22 cellular contexts compared by ENCODE assay signal in the genomic region with DNA sequence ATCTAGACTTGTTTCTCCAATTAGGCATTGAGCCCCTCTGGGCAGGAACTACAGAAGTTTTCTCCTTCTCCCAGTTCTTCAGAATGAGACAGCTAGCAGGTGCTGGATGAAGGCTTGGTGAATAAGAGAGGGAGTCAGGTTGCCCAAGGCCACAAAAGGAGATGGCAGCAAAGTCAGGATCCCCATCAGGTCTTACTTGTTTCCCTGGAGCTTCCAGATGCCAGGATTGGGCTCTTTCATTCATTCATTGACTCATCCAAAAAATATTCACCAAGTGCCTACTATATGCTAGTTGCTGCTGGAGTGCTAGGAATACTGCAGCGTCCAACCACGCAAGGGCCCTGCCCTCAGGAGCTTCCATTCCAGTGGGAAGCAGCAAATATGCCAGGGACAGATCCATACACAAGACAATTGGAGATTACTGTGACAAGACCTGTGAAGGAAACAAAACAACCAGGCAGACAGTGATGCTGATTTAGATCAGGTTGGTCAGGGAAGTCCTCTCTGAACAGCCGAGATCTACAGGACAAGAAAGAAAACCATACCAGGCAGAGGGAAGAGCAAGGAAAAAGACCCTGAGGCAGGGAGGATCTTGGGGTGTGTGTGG. TPM values are rescaled to one million over a fixed set of nuclear protein-coding genes. Genes with fewer than 3 reads are reported as not detected.
DNase-seq lines count a peak whose midpoint lies in the region; ATAC-seq and TF ChIP-seq lines count a peak whose summit lies in the region.
"Had no signal": no experiment of that assay in that cellular context is flagged by ENCODE, and none has a peak within 500 bp of the region (broad histone marks: within the 10 kb centered on the region; RNA-seq: fewer than 3 reads in every experiment).

No MANE protein-coding gene starts in this region.

- H3K9me3 ChIP-seq in H9 (ENCODE audit: control insufficient read depth, low read depth, low read length) (no peaks in the 10 kb centered on the region), WERI-Rb-1 (ENCODE audit: severe bottlenecking) (no peaks in the 10 kb centered on the region), osteoblast (ENCODE audit: low read depth, low read length) (no peaks in the 10 kb centered on the region)
- H3K9me3 ChIP-seq: BLaER1, Caco-2, SK-N-SH had no signal

- POLR2A ChIA-PET in activated CD8-positive, alpha-beta T cell treated with anti-CD3 and anti-CD28 coated beads, Interleukin-2, amount 10 ng/mL, durations not matched to agents 7 days and 5 days (lab: Charles Lee), result no interaction called here

- H2AFZ ChIP-seq in H9 (ENCODE audit: low read length), result no peak overlapping the region
- H2AFZ ChIP-seq in osteoblast (ENCODE audit: low read length), result no peak overlapping the region

- no peaks in the 10 kb centered on the region for H3K36me3 ChIP-seq in WERI-Rb-1
- no peaks in the 10 kb centered on the region for H3K36me3 ChIP-seq in osteoblast (ENCODE audit: insufficient read depth, low read length)
- H3K36me3 ChIP-seq: BLaER1 had no signal

- no peak overlapping the region for H3K56ac ChIP-seq in H9 (ENCODE audit: insufficient read length, low read depth, low read length)

- H3K4ac ChIP-seq in H9 (ENCODE audit: low read depth, low read length), result no peak overlapping the region

- ATAC-seq in esophagus mucosa, result peak; percentile 74
- no peak for ATAC-seq in GM21390 (IDR thresholded peaks at IDR 0.05; ENCODE audit: unreplicated experiment)
- no peak for ATAC-seq in activated CD8-positive, alpha-beta T cell treated with anti-CD3 and anti-CD28 coated beads, Interleukin-2, amount 10 ng/mL, durations not matched to agents 7 days and 5 days
- ATAC-seq: Panc1 had no signal

- no peaks in the 10 kb centered on the region for H3K4me1 ChIP-seq in H9 (ENCODE audit: insufficient read depth, low read length)
- H3K4me1 ChIP-seq in osteoblast (ENCODE audit: insufficient read depth, low read length), result no peaks in the 10 kb centered on the region
- H3K4me1 ChIP-seq: Caco-2 had no signal

- H3K14ac ChIP-seq in H9 (ENCODE audit: insufficient read depth, low read length), result no peak overlapping the region

- TF ChIP-seq CTCF in H9 (conservative IDR thresholded peaks at IDR 0.05) (no peak), WERI-Rb-1 (IDR thresholded peaks at IDR 0.05; ENCODE audit: low read depth, low read length) (no peak), osteoblast (IDR thresholded peaks at IDR 0.05; ENCODE audit: extremely low read depth, low read depth, low read length) (no peak)

- H2BK20ac ChIP-seq in H9 (ENCODE audit: low read depth, low read length, poor library complexity, severe bottlenecking), result no peak overlapping the region

- no peak overlapping the region for H3K18ac ChIP-seq in H9 (ENCODE audit: insufficient read length, low read depth, low read length)

- no peak overlapping the region for H3K23ac ChIP-seq in H9 (ENCODE audit: insufficient read length, low read depth, low read length)

- no peak overlapping the region for H4K5ac ChIP-seq in H9 (ENCODE audit: insufficient read length, low read depth, low read length)

- peaks cover 11 to 31% of the 10 kb centered on the region in 2 experiments for H3K4me1 Mint-ChIP-seq in H9
- H3K4me1 Mint-ChIP-seq in activated CD8-positive, alpha-beta T cell treated with anti-CD3 and anti-CD28 coated beads, Interleukin-2, amount 10 ng/mL, durations not matched to agents 7 days and 5 days (ENCODE audit: low read depth), result no peaks in the 10 kb centered on the region
- H3K4me1 Mint-ChIP-seq: CD4-positive, alpha-beta memory T cell had no signal

- no peaks in the 10 kb centered on the region for H3K27me3 ChIP-seq in H9 (ENCODE audit: insufficient read depth, low read length)
- H3K27me3 ChIP-seq in WERI-Rb-1 (ENCODE audit: insufficient read depth, low read depth, severe bottlenecking), result no peaks in the 10 kb centered on the region
- H3K27me3 ChIP-seq in osteoblast (ENCODE audit: insufficient read depth, low read length), result peaks cover 2% of the 10 kb centered on the region

- no peak overlapping the region for H2BK15ac ChIP-seq in H9 (ENCODE audit: low read depth, low read length)

- CTCF ChIA-PET in activated CD8-positive, alpha-beta T cell treated with anti-CD3 and anti-CD28 coated beads, Interleukin-2, amount 10 ng/mL, durations not matched to agents 7 days and 5 days (lab: Charles Lee), result no interaction called here

- no peak overlapping the region for H4K91ac ChIP-seq in H9 (ENCODE audit: insufficient read length, low read depth, low read length)

- H2AK5ac ChIP-seq in H9 (ENCODE audit: insufficient read length, low read length), result no peak overlapping the region

- H3K9ac ChIP-seq in H9 (ENCODE audit: extremely low read depth, insufficient read length, low read length), result no peak overlapping the region
- H3K9ac ChIP-seq: BLaER1, KMS-11, SK-N-SH had no signal

- no peak overlapping the region for H2BK5ac ChIP-seq in H9 (ENCODE audit: insufficient read length, low read length)

- H3K9me3 Mint-ChIP-seq in H9, result no peaks in the 10 kb centered on the region; a peak in 1 of 5 replicates
- H3K9me3 Mint-ChIP-seq in activated CD8-positive, alpha-beta T cell treated with anti-CD3 and anti-CD28 coated beads, Interleukin-2, amount 10 ng/mL, durations not matched to agents 7 days and 5 days (ENCODE audit: insufficient read depth), result no peaks in the 10 kb centered on the region
- H3K9me3 Mint-ChIP-seq: HFFc6 had no signal

- DNase-seq in H9 (peak; percentile 17), WERI-Rb-1 (no peak), osteoblast (ENCODE audit: insufficient read length, low spot score, missing footprints) (peak; percentile 63)
- DNase-seq in activated CD8-positive, alpha-beta T cell treated with anti-CD3 and anti-CD28 coated beads, Interleukin-2, amount 10 ng/mL, durations not matched to agents 7 days and 5 days, result no peak
- DNase-seq in stimulated activated naive CD4-positive, alpha-beta T cell (lab: John Stamatoyannopoulos, UW), result no peak
- DNase-seq: Caco-2; CD4-positive, alpha-beta memory T cell; DMS153; HFFc6; NCI-H1092 treated with DMSO at 0.1 percent for 48 hours; NCI-H2029; NCI-H226; NCI-H774; NK-92 treated with Interleukin-12 subunit alpha and Interleukin-12 subunit beta, amount 100 ng/mL, for 24 hours; SIG-M5; SK-N-SH had no signal

- no peak overlapping the region for H3K4me3 Mint-ChIP-seq in H9
- H3K4me3 Mint-ChIP-seq in activated CD8-positive, alpha-beta T cell treated with anti-CD3 and anti-CD28 coated beads, Interleukin-2, amount 10 ng/mL, durations not matched to agents 7 days and 5 days, result no peak overlapping the region
- H3K4me3 Mint-ChIP-seq: CD4-positive, alpha-beta memory T cell; HFFc6 had no signal

- H3K79me2 ChIP-seq in H9 (ENCODE audit: insufficient read depth, low read length) (no peaks in the 10 kb centered on the region), osteoblast (ENCODE audit: insufficient read depth, low read length) (no peaks in the 10 kb centered on the region)

- peaks cover 2% of the 10 kb centered on the region for H3K23me2 ChIP-seq in H9 (ENCODE audit: insufficient read length, low read depth, low read length, poor library complexity, severe bottlenecking)

- WGBS in H9 (ENCODE audit: extremely low coverage, insufficient read length, low lambda C conversion rate), result no CpG with 5 or more reads among the region's 3 CpGs

- H2BK12ac ChIP-seq in H9 (ENCODE audit: insufficient read length, low read depth, low read length), result no peak overlapping the region

- H3K27ac ChIP-seq in H9 (ENCODE audit: insufficient read length, low read depth, low read length) (no peak overlapping the region), WERI-Rb-1 (peak overlapping the region; percentile 92), osteoblast (ENCODE audit: low read depth, low read length) (no peak overlapping the region)
- H3K27ac ChIP-seq: BLaER1, HL-60, KMS-11 had no signal

- no peak overlapping the region for H4K8ac ChIP-seq in H9 (replicated peaks; ENCODE audit: insufficient read length, low read depth, low read length)

- no peak overlapping the region for H3K4me2 ChIP-seq in H9 (ENCODE audit: insufficient read depth, insufficient read length, low read length)
- no peak overlapping the region for H3K4me2 ChIP-seq in osteoblast (ENCODE audit: insufficient read depth, low read length)
- H3K4me2 ChIP-seq: BLaER1, KMS-11, SK-N-SH had no signal

- peaks cover 16% of the 10 kb centered on the region for H3K27me3 Mint-ChIP-seq in H9 (ENCODE audit: low read depth)
- H3K27me3 Mint-ChIP-seq in activated CD8-positive, alpha-beta T cell treated with anti-CD3 and anti-CD28 coated beads, Interleukin-2, amount 10 ng/mL, durations not matched to agents 7 days and 5 days (ENCODE audit: low read depth), result peaks cover 5% of the 10 kb centered on the region

- no peak overlapping the region for H3T11ph ChIP-seq in H9 (ENCODE audit: low read length)

- no peaks in the 10 kb centered on the region for H3K36me3 Mint-ChIP-seq in H9 (ENCODE audit: insufficient read depth in 1 of 3, low read depth in 3 of 3)
- no peaks in the 10 kb centered on the region for H3K36me3 Mint-ChIP-seq in activated CD8-positive, alpha-beta T cell treated with anti-CD3 and anti-CD28 coated beads, Interleukin-2, amount 10 ng/mL, durations not matched to agents 7 days and 5 days (ENCODE audit: low read depth)
- H3K36me3 Mint-ChIP-seq: CD4-positive, alpha-beta memory T cell had no signal

- H3K79me1 ChIP-seq in H9 (ENCODE audit: insufficient read depth, low read depth, low read length, poor library complexity, severe bottlenecking), result no peaks in the 10 kb centered on the region

- no peak overlapping the region for H2BK120ac ChIP-seq in H9 (ENCODE audit: low read depth, low read length, poor library complexity, severe bottlenecking)

- no peak overlapping the region; a peak in 1 of 7 replicates for H3K27ac Mint-ChIP-seq in H9
- no peak overlapping the region for H3K27ac Mint-ChIP-seq in activated CD8-positive, alpha-beta T cell treated with anti-CD3 and anti-CD28 coated beads, Interleukin-2, amount 10 ng/mL, durations not matched to agents 7 days and 5 days
- H3K27ac Mint-ChIP-seq: HFFc6 had no signal

- no peak overlapping the region for H3K4me3 ChIP-seq in WERI-Rb-1 (ENCODE audit: low read depth, low read length)
- H3K4me3 ChIP-seq in osteoblast (ENCODE audit: insufficient read depth, low read length), result no peak overlapping the region
- H3K4me3 ChIP-seq: BLaER1 had no signal

- H4K20me1 ChIP-seq in H9 (ENCODE audit: control insufficient read depth, insufficient read depth, insufficient read length) (no peaks in the 10 kb centered on the region), osteoblast (ENCODE audit: insufficient read depth, low read length) (no peaks in the 10 kb centered on the region)
- H4K20me1 ChIP-seq: BLaER1 had no signal

RNA-seq across cellular contexts. Expression of gene LMO1, which starts 24.6 kb away (rescaled TPM):
- 0.39 and 0.50 TPM in 2 replicates for total RNA-seq in H9 (2021)
- not detected for total RNA-seq in esophagus mucosa
- not detected in 2 replicates for total RNA-seq in osteoblast
- not detected for total RNA-seq in activated CD8-positive, alpha-beta T cell treated with anti-CD3 and anti-CD28 coated beads, Interleukin-2, amount 10 ng/mL, durations not matched to agents 7 days and 5 days
- total RNA-seq: Caco-2; CD4-positive, alpha-beta memory T cell; HFFc6 had no signal

Comparison
In these comparisons a context has a peak if more than half of its experiments do, and no peak if none do; other contexts are left out.
1. DNase-seq: peak in H9 (single experiment) and osteoblast (single experiment); none in WERI-Rb-1 (single experiment), activated CD8-positive, alpha-beta T cell treated with anti-CD3 and anti-CD28 coated beads, Interleukin-2, amount 10 ng/mL, durations not matched to agents 7 days and 5 days (single experiment) and stimulated activated naive CD4-positive, alpha-beta T cell (0 of 6).